18 cellular contexts compared by ENCODE assay signal in the genomic region with DNA sequence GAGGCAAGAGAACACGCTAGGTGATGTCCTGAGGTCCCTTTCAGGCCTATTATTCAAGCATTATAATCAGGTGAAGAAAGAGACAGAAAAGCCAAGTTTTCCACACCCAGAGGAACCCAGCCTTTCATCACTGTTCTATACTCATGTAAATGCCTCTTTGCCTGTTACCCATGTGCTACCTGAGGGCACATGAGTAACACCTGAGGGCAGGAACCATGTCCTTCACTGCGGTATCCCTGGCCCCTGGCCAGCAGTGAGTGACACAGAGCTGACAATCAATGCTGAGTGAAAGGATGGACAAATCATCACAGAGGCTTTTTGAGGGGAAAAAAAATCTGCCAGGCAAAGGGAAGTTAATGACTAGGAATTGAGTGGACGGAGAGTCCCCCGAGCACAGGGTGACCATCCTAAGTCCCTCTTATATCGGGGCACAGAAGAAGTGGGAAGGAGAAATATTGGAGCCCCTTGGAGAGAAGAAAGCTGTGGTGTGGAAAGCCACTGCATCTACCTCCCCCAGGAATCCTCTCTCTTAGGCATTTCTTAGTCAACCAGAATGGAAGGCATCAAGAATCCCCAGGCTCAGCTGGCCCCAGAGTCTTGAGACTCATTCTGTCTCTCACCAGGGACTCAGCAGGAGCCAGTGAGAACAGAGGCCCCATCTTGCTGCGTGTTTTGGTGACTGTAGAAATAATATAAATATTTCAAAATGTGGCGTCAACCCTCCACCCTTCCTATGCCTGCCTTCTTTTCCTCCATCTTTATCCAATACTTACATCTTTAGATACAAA.
DNase-seq lines count a peak whose midpoint lies in the region; ATAC-seq and TF ChIP-seq lines count a peak whose summit lies in the region.
"Had no signal": no experiment of that assay in that cellular context is flagged by ENCODE, and none has a peak within 500 bp of the region (broad histone marks: within the 10 kb centered on the region; RNA-seq: fewer than 3 reads in every experiment).

No MANE protein-coding gene starts in this region.

- H2BK5ac ChIP-seq in trophoblast cell (ENCODE audit: low read depth, low read length, poor library complexity): no peak overlapping the region

- no peak overlapping the region for H3K4ac ChIP-seq in trophoblast cell (ENCODE audit: low read depth, low read length)

- H3K4me2 ChIP-seq in trophoblast cell (ENCODE audit: low read length): no peak overlapping the region
- H3K4me2 ChIP-seq: BLaER1 treated with 17β-estradiol and CSF1 and Interleukin-3, amounts not matched to agents 10 nM and 100 nM had no signal

- H3K27me3 Mint-ChIP-seq in HFFc6 (ENCODE audit: insufficient read depth): peaks cover 2% of the 10 kb centered on the region; the same call in 1 of the 2 replicates
- H3K27me3 Mint-ChIP-seq in activated T-helper 1 cell treated with anti-CD3 and anti-CD28 coated beads, Interleukin-12 subunit alpha, Interleukin-12 subunit beta, Interleukin-2, Interleukin-4 antibody, amounts not matched to agents 30 ng/mL and 10 ng/mL and 1 ng/mL, durations not matched to agents 14 hours and 24 hours and 36 hours (ENCODE audit: insufficient read depth): peaks cover 1% of the 10 kb centered on the region

- no peak overlapping the region for H4K8ac ChIP-seq in trophoblast cell (ENCODE audit: low read depth, low read length)

- H4K91ac ChIP-seq in trophoblast cell (ENCODE audit: low read depth, low read length): no peak overlapping the region

- H3K79me2 ChIP-seq in trophoblast cell (ENCODE audit: control insufficient read depth, insufficient read depth, low read length, poor library complexity): no peaks in the 10 kb centered on the region

- H3K14ac ChIP-seq in trophoblast cell (ENCODE audit: low read length): no peak overlapping the region

- DNase-seq in HFFc6 (no peak), foreskin keratinocyte (peak in 1 of 2 donors; percentile 59), trophoblast cell (peak; percentile 83 to 84), heart left ventricle (no peak), UCSD-AML1 (lab: John Stamatoyannopoulos, UW; ENCODE audit: unreplicated experiment) (no peak)
- DNase-seq in activated T-helper 1 cell treated with anti-CD3 and anti-CD28 coated beads, Interleukin-12 subunit alpha, Interleukin-12 subunit beta, Interleukin-2, Interleukin-4 antibody, amounts not matched to agents 30 ng/mL and 10 ng/mL and 1 ng/mL, durations not matched to agents 14 hours and 24 hours and 36 hours (ENCODE audit: low spot score): no peak
- DNase-seq in activated CD4-positive, alpha-beta T cell treated with anti-CD3 and anti-CD28 coated beads for 48 hours: no peak
- DNase-seq: CD8-positive, alpha-beta T cell; NCI-H1417 treated with DMSO at 0.1 percent for 48 hours; NCI-H1930; NCI-H226; NCI-H524; NCI-H82; OCI-M1; RPMI8226; SIG-M5 had no signal

- no peak overlapping the region for H2AK5ac ChIP-seq in trophoblast cell (ENCODE audit: low read length)

- no peak overlapping the region for H2BK120ac ChIP-seq in trophoblast cell (ENCODE audit: insufficient read depth, low read length, poor library complexity)

- TF ChIP-seq CTCF in HFFc6 (IDR thresholded peaks at IDR 0.05) (no peak), foreskin keratinocyte (conservative IDR thresholded peaks at IDR 0.05) (no peak), heart left ventricle (IDR thresholded peaks at IDR 0.05) (no peak)

- H3K18ac ChIP-seq in trophoblast cell (ENCODE audit: low read length): no peak overlapping the region

- H3K27ac ChIP-seq in foreskin keratinocyte: no peak overlapping the region
- H3K27ac ChIP-seq in trophoblast cell (ENCODE audit: low read depth, low read length): no peak overlapping the region
- H3K27ac ChIP-seq in heart left ventricle: no peak overlapping the region
- H3K27ac ChIP-seq: BLaER1 treated with 17β-estradiol and CSF1 and Interleukin-3, amounts not matched to agents 10 nM and 100 nM had no signal

- no peak for TF ChIP-seq POLR2A in heart left ventricle (IDR thresholded peaks at IDR 0.05)

- WGBS in trophoblast cell (ENCODE audit: extremely low coverage, insufficient coverage, insufficient read length): no CpG with 5 or more reads among the region's 7 CpGs
- WGBS in heart left ventricle, 4 donors: 86 to 92% (median 89%) methylated on average over 7 of the region's 7 CpGs

- peaks cover 70% of the 10 kb centered on the region for H3K4me1 Mint-ChIP-seq in HFFc6 (ENCODE audit: low read depth)
- no peaks in the 10 kb centered on the region for H3K4me1 Mint-ChIP-seq in activated T-helper 1 cell treated with anti-CD3 and anti-CD28 coated beads, Interleukin-12 subunit alpha, Interleukin-12 subunit beta, Interleukin-2, Interleukin-4 antibody, amounts not matched to agents 30 ng/mL and 10 ng/mL and 1 ng/mL, durations not matched to agents 14 hours and 24 hours and 36 hours (ENCODE audit: low read depth)

- no peak overlapping the region for H3K4me3 ChIP-seq in trophoblast cell (ENCODE audit: low read depth, low read length)
- H3K4me3 ChIP-seq in heart left ventricle: no peak overlapping the region
- H3K4me3 ChIP-seq: BLaER1 treated with 17β-estradiol and CSF1 and Interleukin-3, amounts not matched to agents 10 nM and 100 nM had no signal

- H3K36me3 Mint-ChIP-seq in HFFc6 (ENCODE audit: low read depth): peaks cover 33% of the 10 kb centered on the region
- peaks cover 11% of the 10 kb centered on the region for H3K36me3 Mint-ChIP-seq in activated T-helper 1 cell treated with anti-CD3 and anti-CD28 coated beads, Interleukin-12 subunit alpha, Interleukin-12 subunit beta, Interleukin-2, Interleukin-4 antibody, amounts not matched to agents 30 ng/mL and 10 ng/mL and 1 ng/mL, durations not matched to agents 14 hours and 24 hours and 36 hours (ENCODE audit: low read depth)
- H3K36me3 Mint-ChIP-seq: CD8-positive, alpha-beta T cell had no signal

- H3K36me3 ChIP-seq in trophoblast cell (ENCODE audit: control insufficient read depth in 1 of 2, insufficient read depth in 2 of 2, low read length in 2 of 2) (peaks cover 0 to 2% of the 10 kb centered on the region in 2 experiments), heart left ventricle (peaks cover 0 to 16% (median 0%) of the 10 kb centered on the region in 9 donors)
- H3K36me3 ChIP-seq: BLaER1 treated with 17β-estradiol and CSF1 and Interleukin-3, amounts not matched to agents 10 nM and 100 nM had no signal

- H3K4me1 ChIP-seq in foreskin keratinocyte: no peaks in the 10 kb centered on the region
- H3K4me1 ChIP-seq in trophoblast cell (ENCODE audit: control insufficient read depth in 1 of 2, insufficient read depth in 2 of 2, low read length in 2 of 2): no peaks in the 10 kb centered on the region
- H3K4me1 ChIP-seq in heart left ventricle: peaks cover 0 to 14% (median 8%) of the 10 kb centered on the region in 12 donors

- peak; percentile 74 for ATAC-seq in foreskin keratinocyte
- no peak for ATAC-seq in heart left ventricle
- ATAC-seq in GM19351 (IDR thresholded peaks at IDR 0.05; ENCODE audit: unreplicated experiment): no peak
- ATAC-seq: CD8-positive, alpha-beta T cell had no signal

- H3K4me3 Mint-ChIP-seq in HFFc6: no peak overlapping the region
- no peak overlapping the region for H3K4me3 Mint-ChIP-seq in activated T-helper 1 cell treated with anti-CD3 and anti-CD28 coated beads, Interleukin-12 subunit alpha, Interleukin-12 subunit beta, Interleukin-2, Interleukin-4 antibody, amounts not matched to agents 30 ng/mL and 10 ng/mL and 1 ng/mL, durations not matched to agents 14 hours and 24 hours and 36 hours
- H3K4me3 Mint-ChIP-seq: CD8-positive, alpha-beta T cell had no signal

- H2BK12ac ChIP-seq in trophoblast cell (ENCODE audit: low read length): no peak overlapping the region

- peaks cover 6% of the 10 kb centered on the region; the same call in 1 of the 2 replicates for H3K9me3 Mint-ChIP-seq in HFFc6
- H3K9me3 Mint-ChIP-seq in activated T-helper 1 cell treated with anti-CD3 and anti-CD28 coated beads, Interleukin-12 subunit alpha, Interleukin-12 subunit beta, Interleukin-2, Interleukin-4 antibody, amounts not matched to agents 30 ng/mL and 10 ng/mL and 1 ng/mL, durations not matched to agents 14 hours and 24 hours and 36 hours: peaks cover 8% of the 10 kb centered on the region

- H4K12ac ChIP-seq in trophoblast cell (ENCODE audit: low read depth, low read length): no peak overlapping the region

- H3K27me3 ChIP-seq in foreskin keratinocyte (peaks cover 3% of the 10 kb centered on the region), trophoblast cell (ENCODE audit: insufficient read depth, low read length) (no peaks in the 10 kb centered on the region), heart left ventricle (no peaks in the 10 kb centered on the region)
- H3K27me3 ChIP-seq: BLaER1 treated with 17β-estradiol and CSF1 and Interleukin-3, amounts not matched to agents 10 nM and 100 nM had no signal

- H3K27ac Mint-ChIP-seq in HFFc6: peak overlapping the region; percentile 75
- peak overlapping the region; percentile 5 for H3K27ac Mint-ChIP-seq in activated T-helper 1 cell treated with anti-CD3 and anti-CD28 coated beads, Interleukin-12 subunit alpha, Interleukin-12 subunit beta, Interleukin-2, Interleukin-4 antibody, amounts not matched to agents 30 ng/mL and 10 ng/mL and 1 ng/mL, durations not matched to agents 14 hours and 24 hours and 36 hours
- H3K27ac Mint-ChIP-seq: CD8-positive, alpha-beta T cell had no signal

- H3K79me1 ChIP-seq in trophoblast cell (ENCODE audit: low read length): no peaks in the 10 kb centered on the region

- H2AFZ ChIP-seq in trophoblast cell (ENCODE audit: insufficient read depth, low read length, poor library complexity): no peak overlapping the region

- no peak overlapping the region for H3K9ac ChIP-seq in trophoblast cell (ENCODE audit: low read length)
- H3K9ac ChIP-seq: BLaER1 treated with 17β-estradiol and CSF1 and Interleukin-3, amounts not matched to agents 10 nM and 100 nM had no signal

- H3K9me3 ChIP-seq in trophoblast cell (ENCODE audit: insufficient read depth, low read depth, low read length): peaks cover 4% of the 10 kb centered on the region
- H3K9me3 ChIP-seq in heart left ventricle: no peaks in the 10 kb centered on the region

- intact Hi-C loops in activated T-helper 1 cell treated with anti-CD3 and anti-CD28 coated beads, Interleukin-12 subunit alpha, Interleukin-12 subunit beta, Interleukin-2, Interleukin-4 antibody, amounts not matched to agents 30 ng/mL and 10 ng/mL and 1 ng/mL, durations not matched to agents 14 hours and 24 hours and 36 hours (cut with micrococcal nuclease): no loop called here
- intact Hi-C loops in heart left ventricle (cut with DNase I): no loop called here

- H3K23ac ChIP-seq in trophoblast cell (ENCODE audit: low read length): no peak overlapping the region

Comparison
In these comparisons a context has a peak if more than half of its experiments do, and no peak if none do; other contexts are left out.
1. DNase-seq: peak in trophoblast cell (2 of 2); none in HFFc6 (single experiment), activated T-helper 1 cell treated with anti-CD3 and anti-CD28 coated beads, Interleukin-12 subunit alpha, Interleukin-12 subunit beta, Interleukin-2, Interleukin-4 antibody, amounts not matched to agents 30 ng/mL and 10 ng/mL and 1 ng/mL, durations not matched to agents 14 hours and 24 hours and 36 hours (single experiment), activated CD4-positive, alpha-beta T cell treated with anti-CD3 and anti-CD28 coated beads for 48 hours (single experiment), heart left ventricle (0 of 5) and UCSD-AML1 (single experiment).